2 cellular contexts compared by ENCODE assay signal in the genomic region with DNA sequence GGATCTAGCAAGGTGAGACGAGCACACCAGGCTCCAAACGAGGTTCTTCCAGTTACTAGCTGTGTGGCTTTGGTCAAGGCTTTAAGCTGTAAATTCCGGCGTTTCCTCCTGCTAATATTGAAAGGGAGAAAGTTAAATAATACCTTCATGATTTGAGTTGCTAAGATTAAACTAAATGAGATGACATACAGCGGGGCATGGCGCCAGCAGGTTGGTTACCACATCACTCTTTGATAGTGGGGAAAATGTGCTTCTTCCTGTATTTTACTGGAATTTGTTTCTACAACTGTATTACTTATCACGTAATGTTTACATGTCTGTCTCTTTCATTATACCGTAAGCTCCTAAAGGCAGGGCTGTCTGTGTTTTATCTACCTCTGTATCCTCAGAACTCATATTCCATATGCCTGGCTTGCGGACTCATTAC.
TF ChIP-seq lines count a peak whose summit lies in the region.

No MANE protein-coding gene starts in this region.

TF ChIP-seq in HEK293, 187 proteins besides CTCF, POLR2A, EP300 and RAD21:
- TF ChIP-seq, protein P1, sequence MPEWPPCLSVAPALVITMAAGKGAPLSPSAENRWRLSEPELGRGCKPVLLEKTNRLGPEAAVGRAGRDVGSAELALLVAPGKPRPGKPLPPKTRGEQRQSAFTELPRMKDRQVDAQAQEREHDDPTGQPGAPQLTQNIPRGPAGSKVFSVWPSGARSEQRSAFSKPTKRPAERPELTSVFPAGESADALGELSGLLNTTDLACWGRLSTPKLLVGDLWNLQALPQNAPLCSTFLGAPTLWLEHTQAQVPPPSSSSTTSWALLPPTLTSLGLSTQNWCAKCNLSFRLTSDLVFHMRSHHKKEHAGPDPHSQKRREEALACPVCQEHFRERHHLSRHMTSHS (tag by site-specific recombination; IDR thresholded peaks at IDR 0.05): no peak
- TF ChIP-seq ZNF701 (tag by site-specific recombination; IDR thresholded peaks at IDR 0.05) (no peak), ZNF654 (tag by site-specific recombination; IDR thresholded peaks at IDR 0.05; ENCODE audit: low read depth) (no peak), ZNF341 (tag by site-specific recombination; IDR thresholded peaks at IDR 0.05; ENCODE audit: low read depth) (no peak), ZNF202 (tag by site-specific recombination; IDR thresholded peaks at IDR 0.05; ENCODE audit: borderline replicate concordance) (no peak), ZNF24 (tag by site-specific recombination; IDR thresholded peaks at IDR 0.05) (no peak), ZNF768 (tag by site-specific recombination; IDR thresholded peaks at IDR 0.05) (no peak), FEZF1 (tag by site-specific recombination; IDR thresholded peaks at IDR 0.05) (no peak), ZNF610 (tag by site-specific recombination; IDR thresholded peaks at IDR 0.05; ENCODE audit: borderline replicate concordance) (no peak), ZNF501 (tag by site-specific recombination; IDR thresholded peaks at IDR 0.05) (no peak), TCF7L2 (IDR thresholded peaks at IDR 0.05; ENCODE audit: borderline replicate concordance, low read depth, low read length) (no peak), SCRT2 (tag by site-specific recombination; IDR thresholded peaks at IDR 0.05) (no peak), ZNF433 (tag by site-specific recombination; IDR thresholded peaks at IDR 0.05; ENCODE audit: low read depth) (no peak), ZNF114 (tag by site-specific recombination; IDR thresholded peaks at IDR 0.05) (no peak), GFI1B (tag by site-specific recombination; IDR thresholded peaks at IDR 0.05) (no peak), ZNF132 (tag by site-specific recombination; IDR thresholded peaks at IDR 0.05; ENCODE audit: borderline replicate concordance) (no peak), BCL11B (tag by site-specific recombination; IDR thresholded peaks at IDR 0.05; ENCODE audit: low read depth) (no peak), HOXC10 (CRISPR knock-in tag; IDR thresholded peaks at IDR 0.05) (no peak)
- TF ChIP-seq, protein P2, sequence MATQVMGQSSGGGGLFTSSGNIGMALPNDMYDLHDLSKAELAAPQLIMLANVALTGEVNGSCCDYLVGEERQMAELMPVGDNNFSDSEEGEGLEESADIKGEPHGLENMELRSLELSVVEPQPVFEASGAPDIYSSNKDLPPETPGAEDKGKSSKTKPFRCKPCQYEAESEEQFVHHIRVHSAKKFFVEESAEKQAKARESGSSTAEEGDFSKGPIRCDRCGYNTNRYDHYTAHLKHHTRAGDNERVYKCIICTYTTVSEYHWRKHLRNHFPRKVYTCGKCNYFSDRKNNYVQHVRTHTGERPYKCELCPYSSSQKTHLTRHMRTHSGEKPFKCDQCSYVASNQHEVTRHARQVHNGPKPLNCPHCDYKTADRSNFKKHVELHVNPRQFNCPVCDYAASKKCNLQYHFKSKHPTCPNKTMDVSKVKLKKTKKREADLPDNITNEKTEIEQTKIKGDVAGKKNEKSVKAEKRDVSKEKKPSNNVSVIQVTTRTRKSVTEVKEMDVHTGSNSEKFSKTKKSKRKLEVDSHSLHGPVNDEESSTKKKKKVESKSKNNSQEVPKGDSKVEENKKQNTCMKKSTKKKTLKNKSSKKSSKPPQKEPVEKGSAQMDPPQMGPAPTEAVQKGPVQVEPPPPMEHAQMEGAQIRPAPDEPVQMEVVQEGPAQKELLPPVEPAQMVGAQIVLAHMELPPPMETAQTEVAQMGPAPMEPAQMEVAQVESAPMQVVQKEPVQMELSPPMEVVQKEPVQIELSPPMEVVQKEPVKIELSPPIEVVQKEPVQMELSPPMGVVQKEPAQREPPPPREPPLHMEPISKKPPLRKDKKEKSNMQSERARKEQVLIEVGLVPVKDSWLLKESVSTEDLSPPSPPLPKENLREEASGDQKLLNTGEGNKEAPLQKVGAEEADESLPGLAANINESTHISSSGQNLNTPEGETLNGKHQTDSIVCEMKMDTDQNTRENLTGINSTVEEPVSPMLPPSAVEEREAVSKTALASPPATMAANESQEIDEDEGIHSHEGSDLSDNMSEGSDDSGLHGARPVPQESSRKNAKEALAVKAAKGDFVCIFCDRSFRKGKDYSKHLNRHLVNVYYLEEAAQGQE (tag by site-specific recombination; IDR thresholded peaks at IDR 0.05): no peak
- TF ChIP-seq, protein P3, sequence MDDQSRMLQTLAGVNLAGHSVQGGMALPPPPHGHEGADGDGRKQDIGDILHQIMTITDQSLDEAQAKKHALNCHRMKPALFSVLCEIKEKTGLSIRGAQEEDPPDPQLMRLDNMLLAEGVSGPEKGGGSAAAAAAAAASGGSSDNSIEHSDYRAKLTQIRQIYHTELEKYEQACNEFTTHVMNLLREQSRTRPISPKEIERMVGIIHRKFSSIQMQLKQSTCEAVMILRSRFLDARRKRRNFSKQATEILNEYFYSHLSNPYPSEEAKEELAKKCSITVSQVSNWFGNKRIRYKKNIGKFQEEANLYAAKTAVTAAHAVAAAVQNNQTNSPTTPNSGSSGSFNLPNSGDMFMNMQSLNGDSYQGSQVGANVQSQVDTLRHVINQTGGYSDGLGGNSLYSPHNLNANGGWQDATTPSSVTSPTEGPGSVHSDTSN (CRISPR knock-in tag; IDR thresholded peaks at IDR 0.05): no peak

TF ChIP-seq in K562, 482 proteins besides CTCF, POLR2A, EP300 and RAD21 (continues in another document):
- TF ChIP-seq SNIP1 (IDR thresholded peaks at IDR 0.05; ENCODE audit: low read depth) (no peak), ARHGAP35 (IDR thresholded peaks at IDR 0.05; ENCODE audit: partially characterized antibody) (no peak), RBFOX2 (IDR thresholded peaks at IDR 0.05; ENCODE audit: low read depth, low read length) (no peak), ZFP30 (CRISPR knock-in tag; IDR thresholded peaks at IDR 0.05; ENCODE audit: borderline replicate concordance) (no peak), ZNF232 (CRISPR knock-in tag; IDR thresholded peaks at IDR 0.05) (no peak), SMARCA4 (IDR thresholded peaks at IDR 0.05) (no peak), SRSF1 (IDR thresholded peaks at IDR 0.05; ENCODE audit: low read depth, low read length) (no peak), BHLHE40 (IDR thresholded peaks at IDR 0.05; ENCODE audit: low read length) (no peak), ZNF41 (CRISPR knock-in tag; conservative IDR thresholded peaks at IDR 0.05) (no peak), RBM39 (optimal IDR thresholded peaks at IDR 0.05; ENCODE audit: low read depth, low read length) (peak; percentile 28), HNRNPUL1 (IDR thresholded peaks at IDR 0.05; ENCODE audit: low read length) (no peak), ZNF197 (CRISPR knock-in tag; IDR thresholded peaks at IDR 0.05; ENCODE audit: low read depth) (no peak), SMAD4 (CRISPR knock-in tag; conservative IDR thresholded peaks at IDR 0.05) (no peak), ILK (tag; IDR thresholded peaks at IDR 0.05; ENCODE audit: borderline replicate concordance, low read depth) (no peak)
- TF ChIP-seq, protein P4, sequence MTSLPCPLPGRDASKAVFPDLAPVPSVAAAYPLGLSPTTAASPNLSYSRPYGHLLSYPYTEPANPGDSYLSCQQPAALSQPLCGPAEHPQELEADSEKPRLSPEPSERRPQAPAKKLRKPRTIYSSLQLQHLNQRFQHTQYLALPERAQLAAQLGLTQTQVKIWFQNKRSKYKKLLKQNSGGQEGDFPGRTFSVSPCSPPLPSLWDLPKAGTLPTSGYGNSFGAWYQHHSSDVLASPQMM (CRISPR knock-in tag; IDR thresholded peaks at IDR 0.05): no peak
- TF ChIP-seq, protein P5, sequence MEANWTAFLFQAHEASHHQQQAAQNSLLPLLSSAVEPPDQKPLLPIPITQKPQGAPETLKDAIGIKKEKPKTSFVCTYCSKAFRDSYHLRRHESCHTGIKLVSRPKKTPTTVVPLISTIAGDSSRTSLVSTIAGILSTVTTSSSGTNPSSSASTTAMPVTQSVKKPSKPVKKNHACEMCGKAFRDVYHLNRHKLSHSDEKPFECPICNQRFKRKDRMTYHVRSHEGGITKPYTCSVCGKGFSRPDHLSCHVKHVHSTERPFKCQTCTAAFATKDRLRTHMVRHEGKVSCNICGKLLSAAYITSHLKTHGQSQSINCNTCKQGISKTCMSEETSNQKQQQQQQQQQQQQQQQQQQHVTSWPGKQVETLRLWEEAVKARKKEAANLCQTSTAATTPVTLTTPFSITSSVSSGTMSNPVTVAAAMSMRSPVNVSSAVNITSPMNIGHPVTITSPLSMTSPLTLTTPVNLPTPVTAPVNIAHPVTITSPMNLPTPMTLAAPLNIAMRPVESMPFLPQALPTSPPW (CRISPR knock-in tag; IDR thresholded peaks at IDR 0.05): no peak
- TF ChIP-seq, protein P6, sequence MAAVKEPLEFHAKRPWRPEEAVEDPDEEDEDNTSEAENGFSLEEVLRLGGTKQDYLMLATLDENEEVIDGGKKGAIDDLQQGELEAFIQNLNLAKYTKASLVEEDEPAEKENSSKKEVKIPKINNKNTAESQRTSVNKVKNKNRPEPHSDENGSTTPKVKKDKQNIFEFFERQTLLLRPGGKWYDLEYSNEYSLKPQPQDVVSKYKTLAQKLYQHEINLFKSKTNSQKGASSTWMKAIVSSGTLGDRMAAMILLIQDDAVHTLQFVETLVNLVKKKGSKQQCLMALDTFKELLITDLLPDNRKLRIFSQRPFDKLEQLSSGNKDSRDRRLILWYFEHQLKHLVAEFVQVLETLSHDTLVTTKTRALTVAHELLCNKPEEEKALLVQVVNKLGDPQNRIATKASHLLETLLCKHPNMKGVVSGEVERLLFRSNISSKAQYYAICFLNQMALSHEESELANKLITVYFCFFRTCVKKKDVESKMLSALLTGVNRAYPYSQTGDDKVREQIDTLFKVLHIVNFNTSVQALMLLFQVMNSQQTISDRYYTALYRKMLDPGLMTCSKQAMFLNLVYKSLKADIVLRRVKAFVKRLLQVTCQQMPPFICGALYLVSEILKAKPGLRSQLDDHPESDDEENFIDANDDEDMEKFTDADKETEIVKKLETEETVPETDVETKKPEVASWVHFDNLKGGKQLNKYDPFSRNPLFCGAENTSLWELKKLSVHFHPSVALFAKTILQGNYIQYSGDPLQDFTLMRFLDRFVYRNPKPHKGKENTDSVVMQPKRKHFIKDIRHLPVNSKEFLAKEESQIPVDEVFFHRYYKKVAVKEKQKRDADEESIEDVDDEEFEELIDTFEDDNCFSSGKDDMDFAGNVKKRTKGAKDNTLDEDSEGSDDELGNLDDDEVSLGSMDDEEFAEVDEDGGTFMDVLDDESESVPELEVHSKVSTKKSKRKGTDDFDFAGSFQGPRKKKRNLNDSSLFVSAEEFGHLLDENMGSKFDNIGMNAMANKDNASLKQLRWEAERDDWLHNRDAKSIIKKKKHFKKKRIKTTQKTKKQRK (IDR thresholded peaks at IDR 0.05; ENCODE audit: borderline replicate concordance, low read depth, low read length): no peak
- TF ChIP-seq, protein P7, sequence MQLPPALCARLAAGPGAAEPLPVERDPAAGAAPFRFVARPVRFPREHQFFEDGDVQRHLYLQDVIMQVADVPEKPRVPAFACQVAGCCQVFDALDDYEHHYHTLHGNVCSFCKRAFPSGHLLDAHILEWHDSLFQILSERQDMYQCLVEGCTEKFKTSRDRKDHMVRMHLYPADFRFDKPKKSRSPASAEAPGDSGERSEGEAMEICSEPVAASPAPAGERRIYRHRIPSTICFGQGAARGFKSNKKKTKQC (CRISPR knock-in tag; IDR thresholded peaks at IDR 0.05): no peak
- TF ChIP-seq, protein P8, sequence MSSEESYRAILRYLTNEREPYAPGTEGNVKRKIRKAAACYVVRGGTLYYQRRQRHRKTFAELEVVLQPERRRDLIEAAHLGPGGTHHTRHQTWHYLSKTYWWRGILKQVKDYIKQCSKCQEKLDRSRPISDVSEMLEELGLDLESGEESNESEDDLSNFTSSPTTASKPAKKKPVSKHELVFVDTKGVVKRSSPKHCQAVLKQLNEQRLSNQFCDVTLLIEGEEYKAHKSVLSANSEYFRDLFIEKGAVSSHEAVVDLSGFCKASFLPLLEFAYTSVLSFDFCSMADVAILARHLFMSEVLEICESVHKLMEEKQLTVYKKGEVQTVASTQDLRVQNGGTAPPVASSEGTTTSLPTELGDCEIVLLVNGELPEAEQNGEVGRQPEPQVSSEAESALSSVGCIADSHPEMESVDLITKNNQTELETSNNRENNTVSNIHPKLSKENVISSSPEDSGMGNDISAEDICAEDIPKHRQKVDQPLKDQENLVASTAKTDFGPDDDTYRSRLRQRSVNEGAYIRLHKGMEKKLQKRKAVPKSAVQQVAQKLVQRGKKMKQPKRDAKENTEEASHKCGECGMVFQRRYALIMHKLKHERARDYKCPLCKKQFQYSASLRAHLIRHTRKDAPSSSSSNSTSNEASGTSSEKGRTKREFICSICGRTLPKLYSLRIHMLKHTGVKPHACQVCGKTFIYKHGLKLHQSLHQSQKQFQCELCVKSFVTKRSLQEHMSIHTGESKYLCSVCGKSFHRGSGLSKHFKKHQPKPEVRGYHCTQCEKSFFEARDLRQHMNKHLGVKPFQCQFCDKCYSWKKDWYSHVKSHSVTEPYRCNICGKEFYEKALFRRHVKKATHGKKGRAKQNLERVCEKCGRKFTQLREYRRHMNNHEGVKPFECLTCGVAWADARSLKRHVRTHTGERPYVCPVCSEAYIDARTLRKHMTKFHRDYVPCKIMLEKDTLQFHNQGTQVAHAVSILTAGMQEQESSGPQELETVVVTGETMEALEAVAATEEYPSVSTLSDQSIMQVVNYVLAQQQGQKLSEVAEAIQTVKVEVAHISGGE (CRISPR knock-in tag; IDR thresholded peaks at IDR 0.05): 0 out of 6 replicates have a peak, but pooled peaks of 1 of the 3 experiments have one; percentile 87
- TF ChIP-seq, protein P9, sequence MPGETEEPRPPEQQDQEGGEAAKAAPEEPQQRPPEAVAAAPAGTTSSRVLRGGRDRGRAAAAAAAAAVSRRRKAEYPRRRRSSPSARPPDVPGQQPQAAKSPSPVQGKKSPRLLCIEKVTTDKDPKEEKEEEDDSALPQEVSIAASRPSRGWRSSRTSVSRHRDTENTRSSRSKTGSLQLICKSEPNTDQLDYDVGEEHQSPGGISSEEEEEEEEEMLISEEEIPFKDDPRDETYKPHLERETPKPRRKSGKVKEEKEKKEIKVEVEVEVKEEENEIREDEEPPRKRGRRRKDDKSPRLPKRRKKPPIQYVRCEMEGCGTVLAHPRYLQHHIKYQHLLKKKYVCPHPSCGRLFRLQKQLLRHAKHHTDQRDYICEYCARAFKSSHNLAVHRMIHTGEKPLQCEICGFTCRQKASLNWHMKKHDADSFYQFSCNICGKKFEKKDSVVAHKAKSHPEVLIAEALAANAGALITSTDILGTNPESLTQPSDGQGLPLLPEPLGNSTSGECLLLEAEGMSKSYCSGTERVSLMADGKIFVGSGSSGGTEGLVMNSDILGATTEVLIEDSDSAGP (CRISPR knock-in tag; IDR thresholded peaks at IDR 0.05): no peak
- TF ChIP-seq, protein P10, sequence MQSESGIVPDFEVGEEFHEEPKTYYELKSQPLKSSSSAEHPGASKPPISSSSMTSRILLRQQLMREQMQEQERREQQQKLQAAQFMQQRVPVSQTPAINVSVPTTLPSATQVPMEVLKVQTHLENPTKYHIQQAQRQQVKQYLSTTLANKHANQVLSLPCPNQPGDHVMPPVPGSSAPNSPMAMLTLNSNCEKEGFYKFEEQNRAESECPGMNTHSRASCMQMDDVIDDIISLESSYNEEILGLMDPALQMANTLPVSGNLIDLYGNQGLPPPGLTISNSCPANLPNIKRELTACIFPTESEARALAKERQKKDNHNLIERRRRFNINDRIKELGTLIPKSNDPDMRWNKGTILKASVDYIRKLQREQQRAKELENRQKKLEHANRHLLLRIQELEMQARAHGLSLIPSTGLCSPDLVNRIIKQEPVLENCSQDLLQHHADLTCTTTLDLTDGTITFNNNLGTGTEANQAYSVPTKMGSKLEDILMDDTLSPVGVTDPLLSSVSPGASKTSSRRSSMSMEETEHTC (IDR thresholded peaks at IDR 0.05): no peak
- TF ChIP-seq, protein P11, sequence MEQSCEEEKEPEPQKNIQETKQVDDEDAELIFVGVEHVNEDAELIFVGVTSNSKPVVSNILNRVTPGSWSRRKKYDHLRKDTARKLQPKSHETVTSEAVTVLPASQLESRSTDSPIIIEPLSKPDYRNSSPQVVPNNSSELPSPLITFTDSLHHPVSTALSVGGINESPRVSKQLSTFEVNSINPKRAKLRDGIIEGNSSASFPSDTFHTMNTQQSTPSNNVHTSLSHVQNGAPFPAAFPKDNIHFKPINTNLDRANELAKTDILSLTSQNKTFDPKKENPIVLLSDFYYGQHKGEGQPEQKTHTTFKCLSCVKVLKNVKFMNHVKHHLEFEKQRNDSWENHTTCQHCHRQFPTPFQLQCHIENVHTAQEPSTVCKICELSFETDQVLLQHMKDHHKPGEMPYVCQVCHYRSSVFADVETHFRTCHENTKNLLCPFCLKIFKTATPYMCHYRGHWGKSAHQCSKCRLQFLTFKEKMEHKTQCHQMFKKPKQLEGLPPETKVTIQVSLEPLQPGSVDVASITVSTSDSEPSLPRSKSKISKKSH (CRISPR knock-in tag; IDR thresholded peaks at IDR 0.05): no peak
